20 cellular contexts compared by ENCODE assay signal in the genomic region with DNA sequence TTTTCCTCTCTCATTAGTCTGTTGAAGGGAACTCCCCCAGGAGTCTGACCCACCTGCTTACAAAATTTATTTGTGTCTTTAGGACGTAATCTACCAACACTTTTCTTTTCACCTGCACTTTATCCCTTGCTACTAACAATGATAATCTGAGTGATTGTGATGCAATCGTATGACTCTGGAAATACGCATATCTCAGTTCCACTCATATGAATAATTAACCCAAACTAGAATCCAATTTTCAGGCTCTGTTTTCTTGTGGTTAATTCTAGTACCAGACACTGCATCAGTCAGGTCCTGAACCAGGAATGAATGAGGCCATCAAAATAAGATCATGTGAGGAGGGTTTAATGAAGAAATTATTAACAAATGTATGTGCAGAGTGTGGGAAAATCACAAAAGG.
DNase-seq lines count a peak whose midpoint lies in the region; ATAC-seq and TF ChIP-seq lines count a peak whose summit lies in the region.
"Had no signal": no experiment of that assay in that cellular context is flagged by ENCODE, and none has a peak within 500 bp of the region (broad histone marks: within the 10 kb centered on the region; RNA-seq: fewer than 3 reads in every experiment).

No MANE protein-coding gene starts in this region.

- H3K27me3 ChIP-seq in right lobe of liver = no peaks in the 10 kb centered on the region
- H3K27me3 ChIP-seq in suprapubic skin = no peaks in the 10 kb centered on the region
- no peaks in the 10 kb centered on the region for H3K27me3 ChIP-seq in SK-N-SH (ENCODE audit: insufficient read depth)
- H3K27me3 ChIP-seq: BLaER1 had no signal

- H3K36me3 ChIP-seq in right lobe of liver (no peaks in the 10 kb centered on the region), suprapubic skin (no peaks in the 10 kb centered on the region), SK-N-SH (replicated peaks in 1 of 2; ENCODE audit: control insufficient read depth in 1 of 2, insufficient read depth in 2 of 2, low read length in 1 of 2) (no peaks in the 10 kb centered on the region)
- H3K36me3 ChIP-seq: BLaER1, HAP-1 had no signal

- TF ChIP-seq EP300 in suprapubic skin (IDR thresholded peaks at IDR 0.05) = no peak
- no peak for TF ChIP-seq EP300 in SK-N-SH (IDR thresholded peaks at IDR 0.05; ENCODE audit: borderline replicate concordance in 1 of 2, low read depth in 1 of 2, low read length in 1 of 2)

- H3K9me2 ChIP-seq in SK-N-SH = no peaks in the 10 kb centered on the region

- CTCF ChIA-PET in SK-N-SH (lab: Yijun Ruan, JAX) = interaction anchor here (1.2 kb wide), 1 partner anchor 10 kb away, joined by 4 read pairs; no protein-coding TSS in a partner anchor

- TF ChIP-seq CTCF in right lobe of liver (IDR thresholded peaks at IDR 0.05) (no peak), suprapubic skin (IDR thresholded peaks at IDR 0.05) (no peak), SK-N-SH (IDR thresholded peaks at IDR 0.05) (no peak)

- no peak for TF ChIP-seq RAD21 in SK-N-SH (IDR thresholded peaks at IDR 0.05; ENCODE audit: low read length)

- POLR2A ChIA-PET in SK-N-SH (lab: Yijun Ruan, JAX) = no interaction called here

- H3K79me2 ChIP-seq in SK-N-SH (ENCODE audit: insufficient read depth) = no peaks in the 10 kb centered on the region

- H4K20me1 ChIP-seq in SK-N-SH (ENCODE audit: insufficient read depth) = no peaks in the 10 kb centered on the region
- H4K20me1 ChIP-seq: BLaER1 had no signal

- TF ChIP-seq POLR2A in right lobe of liver (IDR thresholded peaks at IDR 0.05) (no peak), suprapubic skin (IDR thresholded peaks at IDR 0.05) (no peak)

- peak; percentile 55 for ATAC-seq in left lobe of liver
- peak; percentile 45 to 63 (median 55) for ATAC-seq in right lobe of liver
- ATAC-seq: CD8-positive, alpha-beta T cell had no signal

- intact Hi-C loops in right lobe of liver (cut with DNase I) = no loop called here

- H3K27ac ChIP-seq in right lobe of liver = no peak overlapping the region
- H3K27ac ChIP-seq in suprapubic skin = no peak overlapping the region
- no peak overlapping the region for H3K27ac ChIP-seq in SK-N-SH (ENCODE audit: low read depth in 2 of 2, low read length in 1 of 2)
- H3K27ac ChIP-seq: 22Rv1, BLaER1, C4-2B had no signal

- no peaks in the 10 kb centered on the region for H3F3A ChIP-seq in SK-N-SH (replicated peaks; ENCODE audit: insufficient read depth)

- no peak overlapping the region for H2AFZ ChIP-seq in SK-N-SH (ENCODE audit: low read depth)

- no peaks in the 10 kb centered on the region for H3K9me3 ChIP-seq in right lobe of liver
- H3K9me3 ChIP-seq in suprapubic skin = no peaks in the 10 kb centered on the region
- H3K9me3 ChIP-seq in SK-N-SH = no peaks in the 10 kb centered on the region
- H3K9me3 ChIP-seq: BLaER1, Caco-2, HAP-1 had no signal

- DNase-seq in Caki2 (ENCODE audit: low read depth) (peak; percentile 13), glomerular visceral epithelial cell (ENCODE audit: extremely low spot score) (peak; percentile 25), left lobe of liver (ENCODE audit: low spot score) (no peak), right lobe of liver (no peak), NCI-H446 (lab: John Stamatoyannopoulos, UW) (no peak), suprapubic skin (ENCODE audit: low spot score in 2 of 2) (no peak), KG1 (lab: John Stamatoyannopoulos, UW) (no peak), SK-N-SH (no peak)
- DNase-seq: Caco-2; CD4-positive, CD25-positive, alpha-beta regulatory T cell; CD8-positive, alpha-beta T cell; DMS53; DMS79 treated with DMSO at 0.1 percent for 48 hours; GF-D8; GOT3; HFFc6 had no signal

- no peak overlapping the region for H3K4me2 ChIP-seq in SK-N-SH
- H3K4me2 ChIP-seq: BLaER1 had no signal

- WGBS in right lobe of liver (ENCODE audit: insufficient coverage, low coverage, low lambda C conversion rate, missing lambda C conversion rate) = 37% methylated on average over 3 of the region's 3 CpGs
- 93% methylated on average over 3 of the region's 3 CpGs for WGBS in suprapubic skin
- 19% methylated on average over 3 of the region's 3 CpGs for WGBS in SK-N-SH (ENCODE audit: low lambda C conversion rate)

- H3K4me1 ChIP-seq in right lobe of liver = peaks cover 0 to 7% (median 2%) of the 10 kb centered on the region in 4 donors
- no peaks in the 10 kb centered on the region for H3K4me1 ChIP-seq in suprapubic skin
- H3K4me1 ChIP-seq in SK-N-SH (ENCODE audit: control insufficient read depth in 1 of 2, insufficient read depth in 2 of 2, low read depth in 1 of 2, low read length in 1 of 2) = no peaks in the 10 kb centered on the region
- H3K4me1 ChIP-seq: BLaER1, Caco-2, HAP-1 had no signal

- in situ Hi-C loops in Caki2 (cut with HindIII; ENCODE audit: low pct_unique_long_range_greater_than_20kb, low sequenced_read_pairs) = no loop called here

- H3K9ac ChIP-seq in SK-N-SH = no peak overlapping the region
- H3K9ac ChIP-seq: BLaER1 had no signal

- H3K4me3 ChIP-seq in right lobe of liver (no peak overlapping the region), suprapubic skin (no peak overlapping the region), SK-N-SH (ENCODE audit: low read depth in 2 of 2, low read length in 1 of 2) (no peak overlapping the region)
- H3K4me3 ChIP-seq: BLaER1, HAP-1 had no signal

TF ChIP-seq in SK-N-SH, 30 proteins besides CTCF, POLR2A, EP300 and RAD21 (continues in another document):
- TF ChIP-seq RCOR1 (IDR thresholded peaks at IDR 0.05; ENCODE audit: low read length) = no peak
- TF ChIP-seq TCF12 (IDR thresholded peaks at IDR 0.05) = no peak
- no peak for TF ChIP-seq TAF1 (IDR thresholded peaks at IDR 0.05; ENCODE audit: borderline replicate concordance, low read depth, low read length)
- no peak for TF ChIP-seq FOSL2 (IDR thresholded peaks at IDR 0.05; ENCODE audit: borderline replicate concordance, low read depth)
- TF ChIP-seq RFX5 (IDR thresholded peaks at IDR 0.05; ENCODE audit: low read length) = no peak
- no peak for TF ChIP-seq FOXM1 (IDR thresholded peaks at IDR 0.05; ENCODE audit: low read depth)
- no peak for TF ChIP-seq IRF3 (IDR thresholded peaks at IDR 0.05; ENCODE audit: low read depth, low read length)
- TF ChIP-seq, protein P1, sequence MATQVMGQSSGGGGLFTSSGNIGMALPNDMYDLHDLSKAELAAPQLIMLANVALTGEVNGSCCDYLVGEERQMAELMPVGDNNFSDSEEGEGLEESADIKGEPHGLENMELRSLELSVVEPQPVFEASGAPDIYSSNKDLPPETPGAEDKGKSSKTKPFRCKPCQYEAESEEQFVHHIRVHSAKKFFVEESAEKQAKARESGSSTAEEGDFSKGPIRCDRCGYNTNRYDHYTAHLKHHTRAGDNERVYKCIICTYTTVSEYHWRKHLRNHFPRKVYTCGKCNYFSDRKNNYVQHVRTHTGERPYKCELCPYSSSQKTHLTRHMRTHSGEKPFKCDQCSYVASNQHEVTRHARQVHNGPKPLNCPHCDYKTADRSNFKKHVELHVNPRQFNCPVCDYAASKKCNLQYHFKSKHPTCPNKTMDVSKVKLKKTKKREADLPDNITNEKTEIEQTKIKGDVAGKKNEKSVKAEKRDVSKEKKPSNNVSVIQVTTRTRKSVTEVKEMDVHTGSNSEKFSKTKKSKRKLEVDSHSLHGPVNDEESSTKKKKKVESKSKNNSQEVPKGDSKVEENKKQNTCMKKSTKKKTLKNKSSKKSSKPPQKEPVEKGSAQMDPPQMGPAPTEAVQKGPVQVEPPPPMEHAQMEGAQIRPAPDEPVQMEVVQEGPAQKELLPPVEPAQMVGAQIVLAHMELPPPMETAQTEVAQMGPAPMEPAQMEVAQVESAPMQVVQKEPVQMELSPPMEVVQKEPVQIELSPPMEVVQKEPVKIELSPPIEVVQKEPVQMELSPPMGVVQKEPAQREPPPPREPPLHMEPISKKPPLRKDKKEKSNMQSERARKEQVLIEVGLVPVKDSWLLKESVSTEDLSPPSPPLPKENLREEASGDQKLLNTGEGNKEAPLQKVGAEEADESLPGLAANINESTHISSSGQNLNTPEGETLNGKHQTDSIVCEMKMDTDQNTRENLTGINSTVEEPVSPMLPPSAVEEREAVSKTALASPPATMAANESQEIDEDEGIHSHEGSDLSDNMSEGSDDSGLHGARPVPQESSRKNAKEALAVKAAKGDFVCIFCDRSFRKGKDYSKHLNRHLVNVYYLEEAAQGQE (IDR thresholded peaks at IDR 0.05; ENCODE audit: low read depth, low read length) = no peak
- no peak for TF ChIP-seq ELF1 (IDR thresholded peaks at IDR 0.05)
- no peak for TF ChIP-seq SMC3 (IDR thresholded peaks at IDR 0.05; ENCODE audit: low read depth, low read length)
- TF ChIP-seq SIN3A (IDR thresholded peaks at IDR 0.05; ENCODE audit: borderline replicate concordance, low read depth, low read length) = no peak
- TF ChIP-seq USF1 (IDR thresholded peaks at IDR 0.05; ENCODE audit: borderline replicate concordance, low read depth) = no peak
- TF ChIP-seq YY1 (IDR thresholded peaks at IDR 0.05; ENCODE audit: low read depth) = no peak
- no peak for TF ChIP-seq TEAD4 (IDR thresholded peaks at IDR 0.05; ENCODE audit: borderline replicate concordance, insufficient read depth)
- no peak for TF ChIP-seq MAX (IDR thresholded peaks at IDR 0.05; ENCODE audit: low read depth)

Comparison
In these comparisons a context has a peak if more than half of its experiments do, and no peak if none do; other contexts are left out.
1. DNase-seq: peak in Caki2 (single experiment) and glomerular visceral epithelial cell (single experiment); none in left lobe of liver (single experiment), right lobe of liver (0 of 3), NCI-H446 (0 of 2), suprapubic skin (0 of 2), KG1 (single experiment) and SK-N-SH (single experiment).